In the genomic region with DNA sequence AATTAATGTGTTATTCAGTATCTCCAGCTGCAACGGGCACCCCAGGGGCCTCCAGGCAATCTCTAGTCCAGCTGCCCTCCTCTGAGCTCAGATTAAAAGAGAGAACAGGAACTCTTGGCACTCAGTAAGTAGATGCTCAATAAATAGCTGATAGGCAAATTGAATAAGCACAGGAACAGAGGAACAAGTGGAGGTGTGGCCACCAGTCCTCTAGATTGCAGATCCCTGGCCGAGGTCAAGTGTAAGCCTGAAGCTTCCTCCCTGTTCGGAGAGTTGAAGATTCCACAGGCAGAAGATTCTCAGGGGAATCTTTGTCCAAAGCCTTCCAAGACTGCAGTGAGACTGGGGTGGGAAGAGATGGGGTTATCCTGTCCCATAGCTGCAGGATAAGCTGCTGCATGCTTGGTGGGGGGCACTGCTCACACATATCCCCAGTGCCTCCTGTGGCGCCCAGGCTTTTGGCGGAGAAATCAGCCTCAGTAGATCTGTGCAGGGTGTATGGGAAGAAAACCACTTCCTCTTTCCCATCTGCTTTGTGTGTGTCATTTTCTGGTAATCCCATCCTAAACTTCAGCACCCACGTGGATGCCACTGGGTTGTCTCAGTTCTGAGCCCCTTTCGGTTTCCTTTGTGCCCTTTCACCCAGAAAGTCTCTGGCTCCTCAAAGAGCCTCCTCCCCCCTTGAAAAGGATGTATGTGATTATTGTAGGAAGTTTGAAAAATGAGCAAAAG, we compare ENCODE assay signal across 9 cellular contexts. TPM values are rescaled to one million over a fixed set of nuclear protein-coding genes. Genes with fewer than 3 reads are reported as not detected.
DNase-seq lines count a peak whose midpoint lies in the region; ATAC-seq, FAIRE-seq and TF ChIP-seq lines count a peak whose summit lies in the region.
"Had no signal": no experiment of that assay in that cellular context is flagged by ENCODE, and none has a peak within 500 bp of the region (broad histone marks: within the 10 kb centered on the region; RNA-seq: fewer than 3 reads in every experiment).

No MANE protein-coding gene starts in this region.

- WGBS in smooth muscle cell (ENCODE audit: low lambda C conversion rate), result 33% methylated on average over 7 of the region's 7 CpGs

- peak overlapping the region; percentile 52 for H3K27ac Mint-ChIP-seq in activated naive CD8-positive, alpha-beta T cell treated with anti-CD3 and anti-CD28 coated beads, Interleukin-2, amount 50 U/mL, for 24 hours

- H3K4me2 ChIP-seq in smooth muscle cell, result peak overlapping the region; percentile 59

- H3K4me3 ChIP-seq in smooth muscle cell, result no peak overlapping the region
- no peak overlapping the region for H3K4me3 ChIP-seq in kidney (ENCODE audit: low read length in 2 of 2)

- TF ChIP-seq CTCF in smooth muscle cell (IDR thresholded peaks at IDR 0.05; ENCODE audit: borderline replicate concordance, insufficient read depth, poor library complexity, severe bottlenecking) (no peak), kidney (IDR thresholded peaks at IDR 0.05; ENCODE audit: borderline replicate concordance, extremely low read depth, insufficient read depth) (no peak)

- no peaks in the 10 kb centered on the region for H3F3A ChIP-seq in smooth muscle cell (ENCODE audit: low read depth)

- H3K4me1 Mint-ChIP-seq in activated naive CD8-positive, alpha-beta T cell treated with anti-CD3 and anti-CD28 coated beads, Interleukin-2, amount 50 U/mL, for 24 hours, result peaks cover 51% of the 10 kb centered on the region

- H3K9me3 ChIP-seq in smooth muscle cell (replicated peaks; ENCODE audit: low read depth), result no peaks in the 10 kb centered on the region
- H3K9me3 ChIP-seq in kidney (ENCODE audit: control insufficient read depth in 1 of 2, low read length in 2 of 2), result no peaks in the 10 kb centered on the region

- H3K36me3 ChIP-seq in smooth muscle cell (ENCODE audit: low read depth) (no peaks in the 10 kb centered on the region), kidney (ENCODE audit: control insufficient read depth in 1 of 2, insufficient read depth in 2 of 2, low read length in 2 of 2) (no peaks in the 10 kb centered on the region)

- peak; percentile 71 for ATAC-seq in GM19463 (IDR thresholded peaks at IDR 0.05; ENCODE audit: unreplicated experiment)
- ATAC-seq in activated naive CD8-positive, alpha-beta T cell treated with anti-CD3 and anti-CD28 coated beads, Interleukin-2, amount 50 U/mL, for 24 hours, result peak; percentile 67
- no peak for ATAC-seq in HG03354 (IDR thresholded peaks at IDR 0.05; ENCODE audit: poor library complexity, severe bottlenecking, unreplicated experiment)

- H3K36me3 Mint-ChIP-seq in activated naive CD8-positive, alpha-beta T cell treated with anti-CD3 and anti-CD28 coated beads, Interleukin-2, amount 50 U/mL, for 24 hours (ENCODE audit: low read depth), result peaks cover 36% of the 10 kb centered on the region

- intact Hi-C loops in kidney (cut with DNase I), result no loop called here

- no peaks in the 10 kb centered on the region for H4K20me1 ChIP-seq in smooth muscle cell (ENCODE audit: low read depth)

- H3K4me3 Mint-ChIP-seq in activated naive CD8-positive, alpha-beta T cell treated with anti-CD3 and anti-CD28 coated beads, Interleukin-2, amount 50 U/mL, for 24 hours, result peak overlapping the region; percentile 38

- H3K4me1 ChIP-seq in smooth muscle cell (ENCODE audit: low read depth) (no peaks in the 10 kb centered on the region), kidney (ENCODE audit: control insufficient read depth in 1 of 2, insufficient read depth in 1 of 2, low read depth in 1 of 2, low read length in 2 of 2) (no peaks in the 10 kb centered on the region)

- no peak for FAIRE-seq in kidney (lab: Jason Lieb, UNC)
- FAIRE-seq: colon had no signal

- H2AFZ ChIP-seq in smooth muscle cell (ENCODE audit: low read depth), result no peak overlapping the region

- H3K9me3 Mint-ChIP-seq in activated naive CD8-positive, alpha-beta T cell treated with anti-CD3 and anti-CD28 coated beads, Interleukin-2, amount 50 U/mL, for 24 hours, result peaks cover 8% of the 10 kb centered on the region

- DNase-seq in NOMO-1 treated with DMSO at 0.1 percent for 48 hours (lab: John Stamatoyannopoulos, UW; ENCODE audit: unreplicated experiment) (peak; percentile 78), smooth muscle cell (lab: John Stamatoyannopoulos, UW; ENCODE audit: unreplicated experiment) (no peak), GM19240 (ENCODE audit: insufficient read length, low spot score) (no peak), kidney (no peak)
- DNase-seq in activated naive CD8-positive, alpha-beta T cell treated with anti-CD3 and anti-CD28 coated beads, Interleukin-2, amount 50 U/mL, for 24 hours, result peak; percentile 36
- DNase-seq: NCI-H2227 treated with DMSO at 0.1 percent for 48 hours had no signal

- H3K27ac ChIP-seq in smooth muscle cell (ENCODE audit: low read depth) (no peak overlapping the region), kidney (ENCODE audit: low read depth in 2 of 2, low read length in 2 of 2) (no peak overlapping the region)

- no peaks in the 10 kb centered on the region for H3K27me3 Mint-ChIP-seq in activated naive CD8-positive, alpha-beta T cell treated with anti-CD3 and anti-CD28 coated beads, Interleukin-2, amount 50 U/mL, for 24 hours

- peaks cover 6% of the 10 kb centered on the region for H3K27me3 ChIP-seq in smooth muscle cell (ENCODE audit: low read depth)

- H3K9ac ChIP-seq in smooth muscle cell (ENCODE audit: low read depth), result no peak overlapping the region
- H3K9ac ChIP-seq in kidney (ENCODE audit: low read length in 2 of 2), result no peak overlapping the region

- H3K79me2 ChIP-seq in smooth muscle cell (ENCODE audit: low read depth), result no peaks in the 10 kb centered on the region

RNA-seq across cellular contexts. Expression of a gene that starts 12.1 kb away (rescaled TPM):
- total RNA-seq in smooth muscle cell (not detected in 2 replicates), kidney (8.2 TPM)
- polyA plus RNA-seq in smooth muscle cell (0.76 TPM in 1 of 2 replicates, not detected in the other), kidney (ENCODE audit: insufficient read depth, low read depth, low replicate concordance) (3.1 TPM)

RNA-seq across cellular contexts. Expression of a gene that starts 46.6 kb away (rescaled TPM):
- 57.0 and 64.5 TPM in 2 replicates for total RNA-seq in smooth muscle cell
- polyA plus RNA-seq in smooth muscle cell, result 96.9 and 103 TPM in 2 replicates
- total RNA-seq in kidney, result 358 TPM
- polyA plus RNA-seq in kidney (ENCODE audit: insufficient read depth, low read depth, low replicate concordance), result 242 TPM

RNA-seq across cellular contexts. Expression of a gene that starts 52.7 kb away (rescaled TPM):
- not detected in 2 replicates for total RNA-seq in smooth muscle cell
- polyA plus RNA-seq in smooth muscle cell, result not detected in 2 replicates
- total RNA-seq in kidney, result 0.91 TPM
- polyA plus RNA-seq in kidney (ENCODE audit: insufficient read depth, low read depth, low replicate concordance), result not detected

Comparison
In these comparisons a context has a peak if more than half of its experiments do, and no peak if none do; other contexts are left out.
1. DNase-seq: peak in NOMO-1 treated with DMSO at 0.1 percent for 48 hours (single experiment) and activated naive CD8-positive, alpha-beta T cell treated with anti-CD3 and anti-CD28 coated beads, Interleukin-2, amount 50 U/mL, for 24 hours (single experiment); none in smooth muscle cell (single experiment), GM19240 (single experiment) and kidney (single experiment).